12 cellular contexts compared by ENCODE assay signal in the genomic region with DNA sequence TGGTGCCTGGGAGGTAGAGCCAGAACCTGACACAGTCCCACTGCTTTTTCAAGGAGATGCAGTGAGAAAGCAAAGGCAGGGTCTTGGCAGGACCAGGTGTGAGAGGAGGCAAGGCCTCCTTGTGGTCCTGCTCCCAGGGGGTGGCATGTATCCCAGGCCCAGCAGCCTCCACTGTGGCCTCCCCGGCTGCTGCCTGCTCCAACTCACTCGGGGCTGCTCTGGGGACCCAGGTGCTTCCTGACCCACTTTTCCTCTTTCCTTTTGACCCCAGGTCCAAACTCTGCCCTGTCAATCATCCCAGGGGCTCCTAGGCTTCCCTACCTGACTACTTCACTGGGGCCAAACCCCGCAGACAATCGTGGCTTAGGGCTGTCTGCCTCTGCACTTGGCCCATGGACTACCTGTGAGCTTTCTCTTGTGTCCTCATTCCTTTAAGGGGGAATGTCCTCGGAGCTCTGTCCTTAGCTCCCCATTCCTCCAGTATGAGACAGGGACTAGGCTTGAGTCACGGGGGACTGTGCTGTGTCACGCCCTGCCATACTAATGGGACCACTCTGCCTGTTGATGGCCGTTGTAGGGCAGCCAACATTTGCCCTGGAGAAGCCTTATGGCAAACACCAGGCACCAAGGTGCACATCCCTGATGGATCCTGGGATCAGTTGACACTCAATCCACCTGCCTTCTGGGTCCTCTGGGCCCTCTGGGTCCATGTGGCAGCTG. TPM values are rescaled to one million over a fixed set of nuclear protein-coding genes. Genes with fewer than 3 reads are reported as not detected.
A peak's percentile ranks its signal among the peaks of the same experiment; 100 is the strongest.
DNase-seq lines count a peak whose midpoint lies in the region; ATAC-seq lines count a peak whose summit lies in the region.
"Had no signal": no experiment of that assay in that cellular context is flagged by ENCODE, and none has a peak within 500 bp of the region (broad histone marks: within the 10 kb centered on the region; RNA-seq: fewer than 3 reads in every experiment).

No MANE protein-coding gene starts in this region.

- H3K27ac Mint-ChIP-seq in activated CD8-positive, alpha-beta T cell treated with anti-CD3 and anti-CD28 coated beads, Interleukin-2, amount 10 ng/mL, durations not matched to agents 7 days and 5 days: peak overlapping the region; percentile 44
- peak overlapping the region in 1 of 2 donors; percentile 66 for H3K27ac Mint-ChIP-seq in stimulated activated naive CD8-positive, alpha-beta T cell treated with anti-CD3 and anti-CD28 coated beads, Interleukin-15, amount 100 ng/mL, for 72 hours

- H3K9me3 Mint-ChIP-seq in activated CD8-positive, alpha-beta T cell treated with anti-CD3 and anti-CD28 coated beads, Interleukin-2, amount 10 ng/mL, durations not matched to agents 7 days and 5 days (ENCODE audit: insufficient read depth): no peaks in the 10 kb centered on the region
- no peaks in the 10 kb centered on the region for H3K9me3 Mint-ChIP-seq in stimulated activated naive CD8-positive, alpha-beta T cell treated with anti-CD3 and anti-CD28 coated beads, Interleukin-15, amount 100 ng/mL, for 72 hours

- H3K4me1 ChIP-seq in HUES48 (ENCODE audit: control insufficient read depth, insufficient read depth, low read length): peaks cover 8% of the 10 kb centered on the region; the same call in 1 of the 2 replicates

- no peak overlapping the region for H3K9ac ChIP-seq in HUES48 (ENCODE audit: low read depth, low read length)

- peak overlapping the region; percentile 50 for H3K4me3 Mint-ChIP-seq in activated CD8-positive, alpha-beta T cell treated with anti-CD3 and anti-CD28 coated beads, Interleukin-2, amount 10 ng/mL, durations not matched to agents 7 days and 5 days
- H3K4me3 Mint-ChIP-seq in stimulated activated naive CD8-positive, alpha-beta T cell treated with anti-CD3 and anti-CD28 coated beads, Interleukin-15, amount 100 ng/mL, for 72 hours: peak overlapping the region; percentile 67 to 71

- POLR2A ChIA-PET in activated CD8-positive, alpha-beta T cell treated with anti-CD3 and anti-CD28 coated beads, Interleukin-2, amount 10 ng/mL, durations not matched to agents 7 days and 5 days (lab: Charles Lee): interaction anchor here (0.6 kb wide), 1 partner anchor 21 kb away, joined by 4 read pairs; no protein-coding TSS in a partner anchor

- H3K4me3 ChIP-seq in HUES48 (ENCODE audit: low read depth, low read length): peak overlapping the region; percentile 60; the same call in 1 of the 2 replicates

- no peaks in the 10 kb centered on the region for H3K9me3 ChIP-seq in HUES48 (ENCODE audit: control insufficient read depth, insufficient read depth, low read length)
- H3K9me3 ChIP-seq: gastrocnemius medialis had no signal

- H3K27ac ChIP-seq in HUES48 (ENCODE audit: low read depth, low read length): no peak overlapping the region

- H3K27me3 Mint-ChIP-seq in activated CD8-positive, alpha-beta T cell treated with anti-CD3 and anti-CD28 coated beads, Interleukin-2, amount 10 ng/mL, durations not matched to agents 7 days and 5 days (ENCODE audit: low read depth): peaks cover 16% of the 10 kb centered on the region
- peaks cover 16% of the 10 kb centered on the region for H3K27me3 Mint-ChIP-seq in stimulated activated naive CD8-positive, alpha-beta T cell treated with anti-CD3 and anti-CD28 coated beads, Interleukin-15, amount 100 ng/mL, for 72 hours

- intact Hi-C loops in left ventricle myocardium superior (cut with micrococcal nuclease): no loop called here

- H3K27me3 ChIP-seq in HUES48 (ENCODE audit: control insufficient read depth, insufficient read depth, low read length): peaks cover 13% of the 10 kb centered on the region

- CTCF ChIA-PET in activated CD8-positive, alpha-beta T cell treated with anti-CD3 and anti-CD28 coated beads, Interleukin-2, amount 10 ng/mL, durations not matched to agents 7 days and 5 days (lab: Charles Lee): no interaction called here

- H3K36me3 ChIP-seq in HUES48 (ENCODE audit: control insufficient read depth, insufficient read depth, low read length): no peaks in the 10 kb centered on the region
- H3K36me3 ChIP-seq: gastrocnemius medialis had no signal

- H3K4me1 Mint-ChIP-seq in activated CD8-positive, alpha-beta T cell treated with anti-CD3 and anti-CD28 coated beads, Interleukin-2, amount 10 ng/mL, durations not matched to agents 7 days and 5 days (ENCODE audit: low read depth): peaks cover 18% of the 10 kb centered on the region
- peaks cover 43% of the 10 kb centered on the region for H3K4me1 Mint-ChIP-seq in stimulated activated naive CD8-positive, alpha-beta T cell treated with anti-CD3 and anti-CD28 coated beads, Interleukin-15, amount 100 ng/mL, for 72 hours

- no peaks in the 10 kb centered on the region for H3K36me3 Mint-ChIP-seq in activated CD8-positive, alpha-beta T cell treated with anti-CD3 and anti-CD28 coated beads, Interleukin-2, amount 10 ng/mL, durations not matched to agents 7 days and 5 days (ENCODE audit: low read depth)

- ATAC-seq in activated CD8-positive, alpha-beta T cell treated with anti-CD3 and anti-CD28 coated beads, Interleukin-2, amount 10 ng/mL, durations not matched to agents 7 days and 5 days: no peak
- ATAC-seq in left ventricle myocardium superior: no peak
- no peak for ATAC-seq in stimulated activated naive CD8-positive, alpha-beta T cell treated with anti-CD3 and anti-CD28 coated beads, Interleukin-15, amount 100 ng/mL, for 72 hours
- ATAC-seq in HG03565 (IDR thresholded peaks at IDR 0.05; ENCODE audit: unreplicated experiment): no peak
- ATAC-seq in HG03342 (IDR thresholded peaks at IDR 0.05; ENCODE audit: unreplicated experiment): no peak
- ATAC-seq: gastrocnemius medialis had no signal

- DNase-seq in activated CD8-positive, alpha-beta T cell treated with anti-CD3 and anti-CD28 coated beads, Interleukin-2, amount 10 ng/mL, durations not matched to agents 7 days and 5 days: no peak
- DNase-seq in left ventricle myocardium superior: peak; percentile 18
- DNase-seq in stimulated activated naive CD8-positive, alpha-beta T cell treated with anti-CD3 and anti-CD28 coated beads, Interleukin-15, amount 100 ng/mL, for 72 hours: no peak
- DNase-seq in UCSD-AML1 (lab: John Stamatoyannopoulos, UW; ENCODE audit: unreplicated experiment): no peak
- DNase-seq in nucleus accumbens (lab: John Stamatoyannopoulos, UW): no peak
- DNase-seq: gastrocnemius medialis, GF-D8, NCI-H748 treated with DMSO at 0.1 percent for 48 hours had no signal

RNA-seq across cellular contexts. Expression of a gene that starts 1.1 kb away (rescaled TPM):
- 10 to 100 TPM; 13.0 to 15.7 TPM for total RNA-seq in activated CD8-positive, alpha-beta T cell treated with anti-CD3 and anti-CD28 coated beads, Interleukin-2, amount 10 ng/mL, durations not matched to agents 7 days and 5 days
- total RNA-seq in left ventricle myocardium superior: 18.4 TPM

RNA-seq across cellular contexts. Expression of a gene that starts 20.3 kb away (rescaled TPM):
- total RNA-seq in activated CD8-positive, alpha-beta T cell treated with anti-CD3 and anti-CD28 coated beads, Interleukin-2, amount 10 ng/mL, durations not matched to agents 7 days and 5 days: 100 to 1,000 TPM; 134 to 135 TPM
- total RNA-seq in left ventricle myocardium superior: 92.9 TPM

RNA-seq across cellular contexts. Expression of a gene that starts 20.7 kb away (rescaled TPM):
- total RNA-seq in activated CD8-positive, alpha-beta T cell treated with anti-CD3 and anti-CD28 coated beads, Interleukin-2, amount 10 ng/mL, durations not matched to agents 7 days and 5 days: 10 to 100 TPM; 37.3 to 37.9 TPM
- total RNA-seq in left ventricle myocardium superior: 17.6 TPM

RNA-seq across cellular contexts. Expression of a gene that starts 37.6 kb away (rescaled TPM):
- total RNA-seq in activated CD8-positive, alpha-beta T cell treated with anti-CD3 and anti-CD28 coated beads, Interleukin-2, amount 10 ng/mL, durations not matched to agents 7 days and 5 days: under 1 TPM; 0.34 to 0.68 TPM
- total RNA-seq in left ventricle myocardium superior: 967 TPM

RNA-seq across cellular contexts. Expression of a gene that starts 38.1 kb away (rescaled TPM):
- not detected for total RNA-seq in activated CD8-positive, alpha-beta T cell treated with anti-CD3 and anti-CD28 coated beads, Interleukin-2, amount 10 ng/mL, durations not matched to agents 7 days and 5 days
- total RNA-seq in left ventricle myocardium superior: 2,865 TPM
- total RNA-seq: myocyte had no signal
